Comparison of ENCODE assay signal across 8 cellular contexts in the genomic region with DNA sequence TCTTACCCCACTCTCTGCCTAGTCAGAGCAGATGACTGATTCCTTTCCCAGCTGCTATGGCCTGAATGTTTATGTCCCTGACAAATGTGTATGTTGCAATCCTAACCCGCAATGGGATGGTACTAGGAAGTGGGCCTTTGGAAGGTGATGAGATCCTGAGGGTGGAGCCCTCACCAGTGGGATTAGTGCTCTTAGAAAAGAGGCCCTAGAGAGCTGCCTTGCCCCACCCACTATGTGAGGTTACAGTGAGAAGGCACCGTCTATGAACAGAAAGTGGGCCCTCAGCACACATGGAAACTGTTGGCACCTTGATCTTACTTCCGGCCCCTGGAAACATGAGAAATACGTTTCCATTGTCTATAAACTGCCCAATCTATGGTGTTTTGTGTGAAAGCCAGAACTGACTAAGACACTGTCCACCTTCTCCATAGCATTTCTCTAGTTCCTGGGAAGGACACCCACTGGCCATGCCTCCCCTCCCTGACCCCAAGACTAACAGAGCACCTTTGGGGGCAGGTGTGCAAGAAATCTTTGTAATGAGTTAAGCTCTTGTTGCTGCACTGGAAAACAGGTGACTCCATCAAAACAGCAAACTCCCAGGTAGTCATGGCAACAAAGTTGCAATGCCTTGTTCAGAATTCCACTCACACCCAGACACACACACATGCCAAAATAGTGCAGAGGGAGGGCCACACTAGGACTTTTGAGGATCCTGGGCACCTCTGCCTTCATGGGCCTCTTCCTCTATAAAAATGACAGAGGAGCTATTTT. TPM values are rescaled to one million over a fixed set of nuclear protein-coding genes. Genes with fewer than 3 reads are reported as not detected.
A peak's percentile ranks its signal among the peaks of the same experiment; 100 is the strongest.
DNase-seq lines count a peak whose midpoint lies in the region; ATAC-seq, FAIRE-seq and TF ChIP-seq lines count a peak whose summit lies in the region.

No MANE protein-coding gene starts in this region.

- ATAC-seq in GM18909 (IDR thresholded peaks at IDR 0.05; ENCODE audit: poor library complexity, unreplicated experiment) (peak; percentile 60), HG03097 (IDR thresholded peaks at IDR 0.05; ENCODE audit: low FRiP score, unreplicated experiment) (no peak), HG03039 (IDR thresholded peaks at IDR 0.05; ENCODE audit: unreplicated experiment) (no peak), GM18868 (IDR thresholded peaks at IDR 0.05; ENCODE audit: unreplicated experiment) (no peak)

- peak; percentile 88 for FAIRE-seq in HTR-8/SVneo (lab: Jason Lieb, UNC)

- no peak for TF ChIP-seq CTCF in glutamatergic neuron (IDR thresholded peaks at IDR 0.05; ENCODE audit: partially characterized antibody, unreplicated experiment)

- peaks cover 3% of the 10 kb centered on the region for H3K27me3 Mint-ChIP-seq in glutamatergic neuron (ENCODE audit: unreplicated experiment)

- H3K4me1 Mint-ChIP-seq in glutamatergic neuron (ENCODE audit: low read depth, unreplicated experiment), result peaks cover 3% of the 10 kb centered on the region

- H3K27ac Mint-ChIP-seq in glutamatergic neuron (ENCODE audit: unreplicated experiment), result peak overlapping the region; percentile 76

- H3K9me3 Mint-ChIP-seq in glutamatergic neuron (ENCODE audit: unreplicated experiment), result peaks cover 8% of the 10 kb centered on the region

- DNase-seq in HTR-8/SVneo (ENCODE audit: insufficient read length, low spot score), result peak; percentile 76
- DNase-seq in activated CD4-positive, alpha-beta T cell treated with anti-CD3 and anti-CD28 coated beads, Interleukin-2, amount 50 U/mL, for 48 hours, result peak; percentile 32 to 46
- DNase-seq in glutamatergic neuron, result no peak
- DNase-seq in NCI-H510A treated with DMSO at 0.1 percent for 48 hours (lab: John Stamatoyannopoulos, UW), result no peak

- peaks cover 17% of the 10 kb centered on the region for H3K36me3 Mint-ChIP-seq in glutamatergic neuron (ENCODE audit: unreplicated experiment)

- H3K4me3 Mint-ChIP-seq in glutamatergic neuron (ENCODE audit: unreplicated experiment), result no peak overlapping the region

RNA-seq across cellular contexts. Expression of a gene that starts 16.2 kb away (rescaled TPM):
- total RNA-seq in glutamatergic neuron (ENCODE audit: unreplicated experiment), result 0.49 TPM

RNA-seq across cellular contexts. Expression of a gene that starts 53.7 kb away (rescaled TPM):
- 31.5 TPM for total RNA-seq in glutamatergic neuron (ENCODE audit: unreplicated experiment)

Comparison
In these comparisons a context has a peak if more than half of its experiments do, and no peak if none do; other contexts are left out.
1. DNase-seq: peak in HTR-8/SVneo (single experiment) and activated CD4-positive, alpha-beta T cell treated with anti-CD3 and anti-CD28 coated beads, Interleukin-2, amount 50 U/mL, for 48 hours (2 of 2); none in glutamatergic neuron (single experiment) and NCI-H510A treated with DMSO at 0.1 percent for 48 hours (single experiment).